19 cellular contexts compared by ENCODE assay signal in genomic region chr3:181487236-181487978, GRCh38.
DNase-seq lines count a peak whose midpoint lies in the region; ATAC-seq and TF ChIP-seq lines count a peak whose summit lies in the region.
"Had no signal": no experiment of that assay in that cellular context is flagged by ENCODE, and none has a peak within 500 bp of the region (broad histone marks: within the 10 kb centered on the region; RNA-seq: fewer than 3 reads in every experiment).

No MANE protein-coding gene starts in this region.

- H3K27ac Mint-ChIP-seq in activated T-helper 2 cell treated with anti-CD3 and anti-CD28 coated beads, Interferon-gamma antibody, Interleukin-2, Interleukin-4, amounts not matched to agents 10 μg/mL and 5 μg/mL and 100 μg/mL, durations not matched to agents 14 hours and 24 hours and 36 hours, result no peak overlapping the region
- H3K27ac Mint-ChIP-seq in type B pancreatic cell, result no peak overlapping the region
- H3K27ac Mint-ChIP-seq: activated CD8-positive, alpha-beta T cell treated with anti-CD3 and anti-CD28 coated beads, Interleukin-2, amount 10 ng/mL, durations not matched to agents 7 days and 5 days; activated T-cell treated with anti-CD3 and anti-CD28 coated beads, Interleukin-2, amount 50 U/mL, for 72 hours; CD8-positive, alpha-beta T cell; endodermal cell; stimulated activated naive CD8-positive, alpha-beta T cell treated with anti-CD3 and anti-CD28 coated beads, Interleukin-15, amount 100 ng/mL, for 72 hours had no signal

- no peaks in the 10 kb centered on the region for H3K36me3 ChIP-seq in prostate gland
- H3K36me3 ChIP-seq: right atrium auricular region had no signal

- DNase-seq in DMS153 treated with DMSO at 0.1 percent for 48 hours (lab: John Stamatoyannopoulos, UW; ENCODE audit: unreplicated experiment), result peak; percentile 87
- DNase-seq in NCI-H128 (lab: John Stamatoyannopoulos, UW; ENCODE audit: unreplicated experiment), result peak; percentile 82
- peak; percentile 32 for DNase-seq in NCI-H2171 treated with DMSO at 0.1 percent for 48 hours (lab: John Stamatoyannopoulos, UW)
- no peak for DNase-seq in activated T-helper 2 cell treated with anti-CD3 and anti-CD28 coated beads, Interferon-gamma antibody, Interleukin-2, Interleukin-4, amounts not matched to agents 10 μg/mL and 5 μg/mL and 100 μg/mL, durations not matched to agents 14 hours and 24 hours and 36 hours (ENCODE audit: low spot score)
- DNase-seq in type B pancreatic cell (ENCODE audit: extremely low spot score, unreplicated experiment), result no peak
- DNase-seq in prostate gland (ENCODE audit: low spot score), result no peak
- DNase-seq: activated CD8-positive, alpha-beta T cell treated with anti-CD3 and anti-CD28 coated beads, Interleukin-2, amount 10 ng/mL, durations not matched to agents 7 days and 5 days; activated T-cell treated with anti-CD3 and anti-CD28 coated beads, Interleukin-2, amount 50 U/mL, for 72 hours; CD8-positive, alpha-beta T cell; endodermal cell; GOT3; NCI-H526; stimulated activated naive CD8-positive, alpha-beta T cell treated with anti-CD3 and anti-CD28 coated beads, Interleukin-15, amount 100 ng/mL, for 72 hours; T-helper 1 cell had no signal

- ATAC-seq in GM21786 (IDR thresholded peaks at IDR 0.05; ENCODE audit: unreplicated experiment), result no peak
- ATAC-seq: activated CD8-positive, alpha-beta T cell treated with anti-CD3 and anti-CD28 coated beads, Interleukin-2, amount 10 ng/mL, durations not matched to agents 7 days and 5 days; activated T-cell treated with anti-CD3 and anti-CD28 coated beads, Interleukin-2, amount 50 U/mL, for 72 hours; CD8-positive, alpha-beta T cell; stimulated activated naive CD8-positive, alpha-beta T cell treated with anti-CD3 and anti-CD28 coated beads, Interleukin-15, amount 100 ng/mL, for 72 hours had no signal

- H3K4me3 Mint-ChIP-seq in activated T-helper 2 cell treated with anti-CD3 and anti-CD28 coated beads, Interferon-gamma antibody, Interleukin-2, Interleukin-4, amounts not matched to agents 10 μg/mL and 5 μg/mL and 100 μg/mL, durations not matched to agents 14 hours and 24 hours and 36 hours (ENCODE audit: low read depth), result no peak overlapping the region
- H3K4me3 Mint-ChIP-seq in type B pancreatic cell, result no peak overlapping the region
- H3K4me3 Mint-ChIP-seq: activated CD8-positive, alpha-beta T cell treated with anti-CD3 and anti-CD28 coated beads, Interleukin-2, amount 10 ng/mL, durations not matched to agents 7 days and 5 days; activated T-cell treated with anti-CD3 and anti-CD28 coated beads, Interleukin-2, amount 50 U/mL, for 72 hours; CD8-positive, alpha-beta T cell; endodermal cell; neural crest cell; stimulated activated naive CD8-positive, alpha-beta T cell treated with anti-CD3 and anti-CD28 coated beads, Interleukin-15, amount 100 ng/mL, for 72 hours had no signal

- H3K4me3 ChIP-seq in prostate gland, result no peak overlapping the region
- H3K4me3 ChIP-seq: right atrium auricular region had no signal

- no peak for TF ChIP-seq POLR2A in prostate gland (IDR thresholded peaks at IDR 0.05)

- peaks cover 9% of the 10 kb centered on the region for H3K9me3 Mint-ChIP-seq in activated T-helper 2 cell treated with anti-CD3 and anti-CD28 coated beads, Interferon-gamma antibody, Interleukin-2, Interleukin-4, amounts not matched to agents 10 μg/mL and 5 μg/mL and 100 μg/mL, durations not matched to agents 14 hours and 24 hours and 36 hours
- H3K9me3 Mint-ChIP-seq in type B pancreatic cell, result no peaks in the 10 kb centered on the region
- H3K9me3 Mint-ChIP-seq: endodermal cell, neural crest cell had no signal

- H3K27me3 Mint-ChIP-seq in activated T-helper 2 cell treated with anti-CD3 and anti-CD28 coated beads, Interferon-gamma antibody, Interleukin-2, Interleukin-4, amounts not matched to agents 10 μg/mL and 5 μg/mL and 100 μg/mL, durations not matched to agents 14 hours and 24 hours and 36 hours (ENCODE audit: low read depth), result no peaks in the 10 kb centered on the region
- peaks cover 13% of the 10 kb centered on the region for H3K27me3 Mint-ChIP-seq in type B pancreatic cell
- H3K27me3 Mint-ChIP-seq: stimulated activated naive CD8-positive, alpha-beta T cell treated with anti-CD3 and anti-CD28 coated beads, Interleukin-15, amount 100 ng/mL, for 72 hours had no signal

- no peaks in the 10 kb centered on the region for H3K36me3 Mint-ChIP-seq in activated T-helper 2 cell treated with anti-CD3 and anti-CD28 coated beads, Interferon-gamma antibody, Interleukin-2, Interleukin-4, amounts not matched to agents 10 μg/mL and 5 μg/mL and 100 μg/mL, durations not matched to agents 14 hours and 24 hours and 36 hours (ENCODE audit: low read depth)
- no peaks in the 10 kb centered on the region for H3K36me3 Mint-ChIP-seq in type B pancreatic cell
- H3K36me3 Mint-ChIP-seq: CD8-positive, alpha-beta T cell had no signal

- H3K27ac ChIP-seq in angular gyrus (ENCODE audit: low read depth, low read length) (peak overlapping the region; percentile 3), prostate gland (no peak overlapping the region)
- H3K27ac ChIP-seq: right atrium auricular region, VCaP had no signal

- H3K27me3 ChIP-seq in prostate gland (replicated peaks; ENCODE audit: insufficient read depth), result no peaks in the 10 kb centered on the region
- H3K27me3 ChIP-seq: right atrium auricular region had no signal

- no peaks in the 10 kb centered on the region for H3K4me1 ChIP-seq in prostate gland (replicated peaks)
- H3K4me1 ChIP-seq: right atrium auricular region had no signal

- H3K9me3 ChIP-seq in prostate gland, result no peaks in the 10 kb centered on the region
- H3K9me3 ChIP-seq: right atrium auricular region had no signal

- WGBS in prostate gland, result 69% methylated on average over 5 of the region's 5 CpGs

- H3K4me1 Mint-ChIP-seq in activated T-helper 2 cell treated with anti-CD3 and anti-CD28 coated beads, Interferon-gamma antibody, Interleukin-2, Interleukin-4, amounts not matched to agents 10 μg/mL and 5 μg/mL and 100 μg/mL, durations not matched to agents 14 hours and 24 hours and 36 hours (ENCODE audit: low read depth), result no peaks in the 10 kb centered on the region
- no peaks in the 10 kb centered on the region for H3K4me1 Mint-ChIP-seq in type B pancreatic cell (ENCODE audit: unreplicated experiment)
- H3K4me1 Mint-ChIP-seq: stimulated activated naive CD8-positive, alpha-beta T cell treated with anti-CD3 and anti-CD28 coated beads, Interleukin-15, amount 100 ng/mL, for 72 hours had no signal

- intact Hi-C loops in activated T-helper 2 cell treated with anti-CD3 and anti-CD28 coated beads, Interferon-gamma antibody, Interleukin-2, Interleukin-4, amounts not matched to agents 10 μg/mL and 5 μg/mL and 100 μg/mL, durations not matched to agents 14 hours and 24 hours and 36 hours (cut with micrococcal nuclease), result no loop called here
- intact Hi-C loops in prostate gland (cut with DNase I), result no loop called here

- TF ChIP-seq CTCF in type B pancreatic cell (conservative IDR thresholded peaks at IDR 0.05) (no peak), prostate gland (IDR thresholded peaks at IDR 0.05) (no peak)

Comparison
In these comparisons a context has a peak if more than half of its experiments do, and no peak if none do; other contexts are left out.
1. DNase-seq: peak in DMS153 treated with DMSO at 0.1 percent for 48 hours (single experiment), NCI-H128 (single experiment) and NCI-H2171 treated with DMSO at 0.1 percent for 48 hours (single experiment); none in activated T-helper 2 cell treated with anti-CD3 and anti-CD28 coated beads, Interferon-gamma antibody, Interleukin-2, Interleukin-4, amounts not matched to agents 10 μg/mL and 5 μg/mL and 100 μg/mL, durations not matched to agents 14 hours and 24 hours and 36 hours (single experiment), type B pancreatic cell (single experiment) and prostate gland (single experiment).